In the genomic region with DNA sequence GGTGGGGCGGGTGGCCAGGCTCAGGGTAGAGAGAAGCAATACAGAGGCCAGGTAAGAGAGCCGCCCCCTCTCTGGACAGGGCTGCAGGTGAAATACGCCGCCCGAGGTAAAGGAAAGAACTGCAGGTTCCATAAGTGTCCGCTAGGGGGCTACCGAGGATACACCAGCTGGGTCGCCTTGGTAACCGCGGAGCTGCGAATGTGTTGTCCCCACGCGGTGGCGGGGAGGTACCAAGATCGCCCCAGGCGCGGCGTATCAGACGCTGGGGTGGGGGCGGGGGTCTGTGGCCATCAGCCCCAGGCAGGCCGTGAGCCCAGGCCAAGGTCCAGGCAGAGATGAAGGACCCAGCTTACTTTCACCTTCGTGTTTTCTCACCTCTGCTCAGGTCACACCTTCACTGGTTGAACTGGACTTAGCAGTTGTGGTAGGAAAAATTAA, we compare ENCODE assay signal across 1 cellular context.
TF ChIP-seq lines count a peak whose summit lies in the region.

No MANE protein-coding gene starts in this region.

TF ChIP-seq in HepG2, 621 proteins besides CTCF, POLR2A, EP300 and RAD21 (continued from another document and continues in another):
- TF ChIP-seq, protein P1, sequence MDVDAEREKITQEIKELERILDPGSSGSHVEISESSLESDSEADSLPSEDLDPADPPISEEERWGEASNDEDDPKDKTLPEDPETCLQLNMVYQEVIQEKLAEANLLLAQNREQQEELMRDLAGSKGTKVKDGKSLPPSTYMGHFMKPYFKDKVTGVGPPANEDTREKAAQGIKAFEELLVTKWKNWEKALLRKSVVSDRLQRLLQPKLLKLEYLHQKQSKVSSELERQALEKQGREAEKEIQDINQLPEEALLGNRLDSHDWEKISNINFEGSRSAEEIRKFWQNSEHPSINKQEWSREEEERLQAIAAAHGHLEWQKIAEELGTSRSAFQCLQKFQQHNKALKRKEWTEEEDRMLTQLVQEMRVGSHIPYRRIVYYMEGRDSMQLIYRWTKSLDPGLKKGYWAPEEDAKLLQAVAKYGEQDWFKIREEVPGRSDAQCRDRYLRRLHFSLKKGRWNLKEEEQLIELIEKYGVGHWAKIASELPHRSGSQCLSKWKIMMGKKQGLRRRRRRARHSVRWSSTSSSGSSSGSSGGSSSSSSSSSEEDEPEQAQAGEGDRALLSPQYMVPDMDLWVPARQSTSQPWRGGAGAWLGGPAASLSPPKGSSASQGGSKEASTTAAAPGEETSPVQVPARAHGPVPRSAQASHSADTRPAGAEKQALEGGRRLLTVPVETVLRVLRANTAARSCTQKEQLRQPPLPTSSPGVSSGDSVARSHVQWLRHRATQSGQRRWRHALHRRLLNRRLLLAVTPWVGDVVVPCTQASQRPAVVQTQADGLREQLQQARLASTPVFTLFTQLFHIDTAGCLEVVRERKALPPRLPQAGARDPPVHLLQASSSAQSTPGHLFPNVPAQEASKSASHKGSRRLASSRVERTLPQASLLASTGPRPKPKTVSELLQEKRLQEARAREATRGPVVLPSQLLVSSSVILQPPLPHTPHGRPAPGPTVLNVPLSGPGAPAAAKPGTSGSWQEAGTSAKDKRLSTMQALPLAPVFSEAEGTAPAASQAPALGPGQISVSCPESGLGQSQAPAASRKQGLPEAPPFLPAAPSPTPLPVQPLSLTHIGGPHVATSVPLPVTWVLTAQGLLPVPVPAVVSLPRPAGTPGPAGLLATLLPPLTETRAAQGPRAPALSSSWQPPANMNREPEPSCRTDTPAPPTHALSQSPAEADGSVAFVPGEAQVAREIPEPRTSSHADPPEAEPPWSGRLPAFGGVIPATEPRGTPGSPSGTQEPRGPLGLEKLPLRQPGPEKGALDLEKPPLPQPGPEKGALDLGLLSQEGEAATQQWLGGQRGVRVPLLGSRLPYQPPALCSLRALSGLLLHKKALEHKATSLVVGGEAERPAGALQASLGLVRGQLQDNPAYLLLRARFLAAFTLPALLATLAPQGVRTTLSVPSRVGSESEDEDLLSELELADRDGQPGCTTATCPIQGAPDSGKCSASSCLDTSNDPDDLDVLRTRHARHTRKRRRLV (CRISPR knock-in tag; IDR thresholded peaks at IDR 0.05): no peak
- TF ChIP-seq ZNF335 (CRISPR knock-in tag; IDR thresholded peaks at IDR 0.05): no peak
- TF ChIP-seq GTF3A (CRISPR knock-in tag; conservative IDR thresholded peaks at IDR 0.05): no peak
- TF ChIP-seq NFKB2 (CRISPR knock-in tag; IDR thresholded peaks at IDR 0.05; ENCODE audit: borderline replicate concordance): peak; percentile 78; the same call in 1 of the 2 replicates
- no peak for TF ChIP-seq ZNF180 (CRISPR knock-in tag; IDR thresholded peaks at IDR 0.05; ENCODE audit: borderline replicate concordance, low read depth)
- no peak for TF ChIP-seq ZFP1 (CRISPR knock-in tag; IDR thresholded peaks at IDR 0.05)
- peak; percentile 88 for TF ChIP-seq TSC22D2 (CRISPR knock-in tag; IDR thresholded peaks at IDR 0.05; ENCODE audit: borderline replicate concordance)
- peak; percentile 64; the same call in 1 of the 2 replicates for TF ChIP-seq ZNF205 (CRISPR knock-in tag; IDR thresholded peaks at IDR 0.05)
- no peak for TF ChIP-seq ZNF383 (CRISPR knock-in tag; IDR thresholded peaks at IDR 0.05; ENCODE audit: borderline replicate concordance)
- TF ChIP-seq HOXD1 (CRISPR knock-in tag; IDR thresholded peaks at IDR 0.05): 0 out of 2 replicates have a peak, but pooled peaks have one; percentile 36
- TF ChIP-seq, protein P2, sequence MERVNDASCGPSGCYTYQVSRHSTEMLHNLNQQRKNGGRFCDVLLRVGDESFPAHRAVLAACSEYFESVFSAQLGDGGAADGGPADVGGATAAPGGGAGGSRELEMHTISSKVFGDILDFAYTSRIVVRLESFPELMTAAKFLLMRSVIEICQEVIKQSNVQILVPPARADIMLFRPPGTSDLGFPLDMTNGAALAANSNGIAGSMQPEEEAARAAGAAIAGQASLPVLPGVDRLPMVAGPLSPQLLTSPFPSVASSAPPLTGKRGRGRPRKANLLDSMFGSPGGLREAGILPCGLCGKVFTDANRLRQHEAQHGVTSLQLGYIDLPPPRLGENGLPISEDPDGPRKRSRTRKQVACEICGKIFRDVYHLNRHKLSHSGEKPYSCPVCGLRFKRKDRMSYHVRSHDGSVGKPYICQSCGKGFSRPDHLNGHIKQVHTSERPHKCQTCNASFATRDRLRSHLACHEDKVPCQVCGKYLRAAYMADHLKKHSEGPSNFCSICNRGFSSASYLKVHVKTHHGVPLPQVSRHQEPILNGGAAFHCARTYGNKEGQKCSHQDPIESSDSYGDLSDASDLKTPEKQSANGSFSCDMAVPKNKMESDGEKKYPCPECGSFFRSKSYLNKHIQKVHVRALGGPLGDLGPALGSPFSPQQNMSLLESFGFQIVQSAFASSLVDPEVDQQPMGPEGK (CRISPR knock-in tag; IDR thresholded peaks at IDR 0.05): peak; percentile 85
- TF ChIP-seq TEAD3 (CRISPR knock-in tag; optimal IDR thresholded peaks at IDR 0.05; ENCODE audit: borderline replicate concordance): peak; percentile 18
- TF ChIP-seq ASH2L (IDR thresholded peaks at IDR 0.05; ENCODE audit: insufficient read length, low read depth, low read length): peak; percentile 62
- TF ChIP-seq CENPT (CRISPR knock-in tag; IDR thresholded peaks at IDR 0.05; ENCODE audit: low read depth): no peak
- peak; percentile 31; the same call in 1 of the 2 replicates for TF ChIP-seq HNF4G (IDR thresholded peaks at IDR 0.05; ENCODE audit: borderline replicate concordance, low read depth, low read length)
- TF ChIP-seq HNF4G (CRISPR knock-in tag; IDR thresholded peaks at IDR 0.05; ENCODE audit: borderline replicate concordance, low read depth): no peak
- no peak for TF ChIP-seq ZXDC (CRISPR knock-in tag; IDR thresholded peaks at IDR 0.05)
- TF ChIP-seq ZKSCAN5 (CRISPR knock-in tag; IDR thresholded peaks at IDR 0.05): peak; percentile 93
- 0 out of 2 replicates have a peak, but pooled peaks have one; percentile 33 for TF ChIP-seq FIP1L1 (IDR thresholded peaks at IDR 0.05; ENCODE audit: borderline replicate concordance, insufficient read depth, low read depth, low read length)
- peak; percentile 82 for TF ChIP-seq BORCS8-MEF2B (CRISPR knock-in tag; IDR thresholded peaks at IDR 0.05)
- TF ChIP-seq, protein P3, sequence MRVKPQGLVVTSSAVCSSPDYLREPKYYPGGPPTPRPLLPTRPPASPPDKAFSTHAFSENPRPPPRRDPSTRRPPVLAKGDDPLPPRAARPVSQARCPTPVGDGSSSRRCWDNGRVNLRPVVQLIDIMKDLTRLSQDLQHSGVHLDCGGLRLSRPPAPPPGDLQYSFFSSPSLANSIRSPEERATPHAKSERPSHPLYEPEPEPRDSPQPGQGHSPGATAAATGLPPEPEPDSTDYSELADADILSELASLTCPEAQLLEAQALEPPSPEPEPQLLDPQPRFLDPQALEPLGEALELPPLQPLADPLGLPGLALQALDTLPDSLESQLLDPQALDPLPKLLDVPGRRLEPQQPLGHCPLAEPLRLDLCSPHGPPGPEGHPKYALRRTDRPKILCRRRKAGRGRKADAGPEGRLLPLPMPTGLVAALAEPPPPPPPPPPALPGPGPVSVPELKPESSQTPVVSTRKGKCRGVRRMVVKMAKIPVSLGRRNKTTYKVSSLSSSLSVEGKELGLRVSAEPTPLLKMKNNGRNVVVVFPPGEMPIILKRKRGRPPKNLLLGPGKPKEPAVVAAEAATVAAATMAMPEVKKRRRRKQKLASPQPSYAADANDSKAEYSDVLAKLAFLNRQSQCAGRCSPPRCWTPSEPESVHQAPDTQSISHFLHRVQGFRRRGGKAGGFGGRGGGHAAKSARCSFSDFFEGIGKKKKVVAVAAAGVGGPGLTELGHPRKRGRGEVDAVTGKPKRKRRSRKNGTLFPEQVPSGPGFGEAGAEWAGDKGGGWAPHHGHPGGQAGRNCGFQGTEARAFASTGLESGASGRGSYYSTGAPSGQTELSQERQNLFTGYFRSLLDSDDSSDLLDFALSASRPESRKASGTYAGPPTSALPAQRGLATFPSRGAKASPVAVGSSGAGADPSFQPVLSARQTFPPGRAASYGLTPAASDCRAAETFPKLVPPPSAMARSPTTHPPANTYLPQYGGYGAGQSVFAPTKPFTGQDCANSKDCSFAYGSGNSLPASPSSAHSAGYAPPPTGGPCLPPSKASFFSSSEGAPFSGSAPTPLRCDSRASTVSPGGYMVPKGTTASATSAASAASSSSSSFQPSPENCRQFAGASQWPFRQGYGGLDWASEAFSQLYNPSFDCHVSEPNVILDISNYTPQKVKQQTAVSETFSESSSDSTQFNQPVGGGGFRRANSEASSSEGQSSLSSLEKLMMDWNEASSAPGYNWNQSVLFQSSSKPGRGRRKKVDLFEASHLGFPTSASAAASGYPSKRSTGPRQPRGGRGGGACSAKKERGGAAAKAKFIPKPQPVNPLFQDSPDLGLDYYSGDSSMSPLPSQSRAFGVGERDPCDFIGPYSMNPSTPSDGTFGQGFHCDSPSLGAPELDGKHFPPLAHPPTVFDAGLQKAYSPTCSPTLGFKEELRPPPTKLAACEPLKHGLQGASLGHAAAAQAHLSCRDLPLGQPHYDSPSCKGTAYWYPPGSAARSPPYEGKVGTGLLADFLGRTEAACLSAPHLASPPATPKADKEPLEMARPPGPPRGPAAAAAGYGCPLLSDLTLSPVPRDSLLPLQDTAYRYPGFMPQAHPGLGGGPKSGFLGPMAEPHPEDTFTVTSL (CRISPR knock-in tag; IDR thresholded peaks at IDR 0.05; ENCODE audit: borderline replicate concordance): no peak
- TF ChIP-seq CHD2 (IDR thresholded peaks at IDR 0.05; ENCODE audit: low read depth, low read length): peak; percentile 37; the same call in 1 of the 2 replicates
- peak; percentile 68; the same call in 1 of the 2 replicates for TF ChIP-seq ZNF160 (CRISPR knock-in tag; IDR thresholded peaks at IDR 0.05)
- TF ChIP-seq, protein P4, sequence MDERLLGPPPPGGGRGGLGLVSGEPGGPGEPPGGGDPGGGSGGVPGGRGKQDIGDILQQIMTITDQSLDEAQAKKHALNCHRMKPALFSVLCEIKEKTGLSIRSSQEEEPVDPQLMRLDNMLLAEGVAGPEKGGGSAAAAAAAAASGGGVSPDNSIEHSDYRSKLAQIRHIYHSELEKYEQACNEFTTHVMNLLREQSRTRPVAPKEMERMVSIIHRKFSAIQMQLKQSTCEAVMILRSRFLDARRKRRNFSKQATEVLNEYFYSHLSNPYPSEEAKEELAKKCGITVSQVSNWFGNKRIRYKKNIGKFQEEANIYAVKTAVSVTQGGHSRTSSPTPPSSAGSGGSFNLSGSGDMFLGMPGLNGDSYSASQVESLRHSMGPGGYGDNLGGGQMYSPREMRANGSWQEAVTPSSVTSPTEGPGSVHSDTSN (CRISPR knock-in tag; IDR thresholded peaks at IDR 0.05): no peak
- TF ChIP-seq, protein P5, sequence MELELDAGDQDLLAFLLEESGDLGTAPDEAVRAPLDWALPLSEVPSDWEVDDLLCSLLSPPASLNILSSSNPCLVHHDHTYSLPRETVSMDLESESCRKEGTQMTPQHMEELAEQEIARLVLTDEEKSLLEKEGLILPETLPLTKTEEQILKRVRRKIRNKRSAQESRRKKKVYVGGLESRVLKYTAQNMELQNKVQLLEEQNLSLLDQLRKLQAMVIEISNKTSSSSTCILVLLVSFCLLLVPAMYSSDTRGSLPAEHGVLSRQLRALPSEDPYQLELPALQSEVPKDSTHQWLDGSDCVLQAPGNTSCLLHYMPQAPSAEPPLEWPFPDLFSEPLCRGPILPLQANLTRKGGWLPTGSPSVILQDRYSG (CRISPR knock-in tag; IDR thresholded peaks at IDR 0.05): no peak
- TF ChIP-seq NFIC (IDR thresholded peaks at IDR 0.05; ENCODE audit: low read length): no peak
- TF ChIP-seq ZFY (CRISPR knock-in tag; IDR thresholded peaks at IDR 0.05): 0 out of 2 replicates have a peak, but pooled peaks have one; percentile 34
- TF ChIP-seq AHR (CRISPR knock-in tag; IDR thresholded peaks at IDR 0.05): peak; percentile 74; the same call in 1 of the 2 replicates
- no peak for TF ChIP-seq CREB1 (IDR thresholded peaks at IDR 0.05)
- no peak for TF ChIP-seq CREB1 (CRISPR knock-in tag; IDR thresholded peaks at IDR 0.05)
- TF ChIP-seq U2AF2 (IDR thresholded peaks at IDR 0.05; ENCODE audit: low read depth, low read length): peak; percentile 91; the same call in 1 of the 2 replicates
- no peak for TF ChIP-seq SSRP1 (CRISPR knock-in tag; IDR thresholded peaks at IDR 0.05)
- no peak for TF ChIP-seq SOX13 (IDR thresholded peaks at IDR 0.05)
- no peak for TF ChIP-seq SOX13 (CRISPR knock-in tag; conservative IDR thresholded peaks at IDR 0.05 in 1 of 2, IDR thresholded peaks at IDR 0.05 in 1 of 2)
- no peak for TF ChIP-seq CHD4 (IDR thresholded peaks at IDR 0.05; ENCODE audit: borderline replicate concordance, low read length)
- TF ChIP-seq RFX3 (CRISPR knock-in tag; IDR thresholded peaks at IDR 0.05): peak; percentile 97
- TF ChIP-seq ZFP90 (CRISPR knock-in tag; IDR thresholded peaks at IDR 0.05; ENCODE audit: borderline replicate concordance): peak; percentile 70; the same call in 1 of the 2 replicates
- 0 out of 2 replicates have a peak, but pooled peaks have one; percentile 21 for TF ChIP-seq CBX5 (CRISPR knock-in tag; IDR thresholded peaks at IDR 0.05; ENCODE audit: borderline replicate concordance)
- TF ChIP-seq ZNF501 (CRISPR knock-in tag; IDR thresholded peaks at IDR 0.05): no peak
- 0 out of 2 replicates have a peak, but pooled peaks have one; percentile 38 for TF ChIP-seq NR2C2 (CRISPR knock-in tag; IDR thresholded peaks at IDR 0.05; ENCODE audit: borderline replicate concordance)
